8 cellular contexts compared by ENCODE assay signal in genomic region chr3:182490601-182491485, GRCh38.
DNase-seq lines count a peak whose midpoint lies in the region; ATAC-seq and TF ChIP-seq lines count a peak whose summit lies in the region.

No MANE protein-coding gene starts in this region.

- no peaks in the 10 kb centered on the region for H3K27me3 ChIP-seq in kidney epithelial cell (ENCODE audit: control insufficient read depth, insufficient read depth, low read length)

- TF ChIP-seq CTCF in GM12874 (IDR thresholded peaks at IDR 0.05; ENCODE audit: insufficient read depth, low read depth, low read length) (peak; percentile 13; the same call in 1 of the 2 replicates), kidney epithelial cell (IDR thresholded peaks at IDR 0.05; ENCODE audit: insufficient read depth, low read length, poor library complexity, severe bottlenecking) (peak; percentile 51)

- no peaks in the 10 kb centered on the region for H3K9me3 Mint-ChIP-seq in activated T-cell treated with anti-CD3 and anti-CD28 coated beads, Interleukin-2, amount 50 U/mL, for 72 hours
- H3K9me3 Mint-ChIP-seq in activated T-helper 17 cell treated with anti-CD3 and anti-CD28 coated beads, Interleukin-2, amount 50 U/mL, for 72 hours = no peaks in the 10 kb centered on the region

- H3K36me3 Mint-ChIP-seq in activated T-cell treated with anti-CD3 and anti-CD28 coated beads, Interleukin-2, amount 50 U/mL, for 72 hours (ENCODE audit: insufficient read depth in 2 of 2) = no peaks in the 10 kb centered on the region
- no peaks in the 10 kb centered on the region for H3K36me3 Mint-ChIP-seq in activated T-helper 17 cell treated with anti-CD3 and anti-CD28 coated beads, Interleukin-2, amount 50 U/mL, for 72 hours (ENCODE audit: low read depth)

- no peak overlapping the region for H3K4me3 ChIP-seq in kidney epithelial cell (ENCODE audit: low read depth, low read length)

- no peak overlapping the region for H3K27ac Mint-ChIP-seq in activated T-cell treated with anti-CD3 and anti-CD28 coated beads, Interleukin-2, amount 50 U/mL, for 72 hours
- H3K27ac Mint-ChIP-seq in activated T-helper 17 cell treated with anti-CD3 and anti-CD28 coated beads, Interleukin-2, amount 50 U/mL, for 72 hours = no peak overlapping the region

- DNase-seq in NCI-H146 (lab: John Stamatoyannopoulos, UW) (peak; percentile 97), SW480 (ENCODE audit: low spot score) (peak; percentile 44), kidney epithelial cell (ENCODE audit: low read depth) (no peak)
- DNase-seq in effector CD4-positive, alpha-beta T cell = no peak
- DNase-seq in activated T-cell treated with anti-CD3 and anti-CD28 coated beads, Interleukin-2, amount 50 U/mL, for 72 hours = no peak
- DNase-seq in activated CD4-positive, alpha-beta T cell treated with anti-CD3 and anti-CD28 coated beads for 48 hours = no peak

- H3K36me3 ChIP-seq in kidney epithelial cell (ENCODE audit: control insufficient read depth, insufficient read depth, low read length) = no peaks in the 10 kb centered on the region

- no peak overlapping the region for H3K4me3 Mint-ChIP-seq in activated T-cell treated with anti-CD3 and anti-CD28 coated beads, Interleukin-2, amount 50 U/mL, for 72 hours
- H3K4me3 Mint-ChIP-seq in activated T-helper 17 cell treated with anti-CD3 and anti-CD28 coated beads, Interleukin-2, amount 50 U/mL, for 72 hours = no peak overlapping the region

- H3K4me1 Mint-ChIP-seq in activated T-cell treated with anti-CD3 and anti-CD28 coated beads, Interleukin-2, amount 50 U/mL, for 72 hours (ENCODE audit: low read depth) = no peaks in the 10 kb centered on the region
- H3K4me1 Mint-ChIP-seq in activated T-helper 17 cell treated with anti-CD3 and anti-CD28 coated beads, Interleukin-2, amount 50 U/mL, for 72 hours = no peaks in the 10 kb centered on the region

- ATAC-seq in activated T-cell treated with anti-CD3 and anti-CD28 coated beads, Interleukin-2, amount 50 U/mL, for 72 hours (replicated peaks in 1 of 2) = no peak
- no peak for ATAC-seq in activated T-helper 17 cell treated with anti-CD3 and anti-CD28 coated beads, Interleukin-2, amount 50 U/mL, for 72 hours (replicated peaks)

- no peaks in the 10 kb centered on the region for H3K27me3 Mint-ChIP-seq in activated T-cell treated with anti-CD3 and anti-CD28 coated beads, Interleukin-2, amount 50 U/mL, for 72 hours (ENCODE audit: low read depth)
- peaks cover 6% of the 10 kb centered on the region for H3K27me3 Mint-ChIP-seq in activated T-helper 17 cell treated with anti-CD3 and anti-CD28 coated beads, Interleukin-2, amount 50 U/mL, for 72 hours

Comparison
In these comparisons a context has a peak if more than half of its experiments do, and no peak if none do; other contexts are left out.
1. DNase-seq: peak in NCI-H146 (single experiment) and SW480 (single experiment); none in kidney epithelial cell (single experiment), effector CD4-positive, alpha-beta T cell (single experiment), activated T-cell treated with anti-CD3 and anti-CD28 coated beads, Interleukin-2, amount 50 U/mL, for 72 hours (0 of 2) and activated CD4-positive, alpha-beta T cell treated with anti-CD3 and anti-CD28 coated beads for 48 hours (single experiment).